Comparison of ENCODE assay signal across 2 cellular contexts in the genomic region with DNA sequence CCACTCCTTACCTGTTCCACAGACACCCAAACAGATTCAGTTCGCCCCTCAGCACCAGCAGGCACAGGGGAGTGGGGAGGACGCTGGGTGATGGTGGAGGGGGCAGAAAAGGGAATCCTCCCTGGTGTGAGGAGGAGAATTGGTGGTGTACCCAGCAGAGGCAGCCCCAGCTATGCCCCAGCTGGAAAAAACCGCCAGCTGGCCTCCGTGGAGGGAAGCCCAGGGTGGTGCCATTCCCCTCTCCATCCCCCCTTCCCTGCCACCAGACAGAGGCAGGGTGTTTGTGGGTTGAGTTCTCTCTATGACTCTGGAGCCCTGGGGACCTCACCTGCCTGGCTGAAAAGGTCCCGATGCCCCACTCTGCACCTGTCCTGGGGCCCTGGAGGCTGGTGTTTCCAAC.
TF ChIP-seq lines count a peak whose summit lies in the region.

No MANE protein-coding gene starts in this region.

TF ChIP-seq in SK-N-SH, 30 proteins besides CTCF, POLR2A, EP300 and RAD21 (continued from another document):
- TF ChIP-seq, protein P1, sequence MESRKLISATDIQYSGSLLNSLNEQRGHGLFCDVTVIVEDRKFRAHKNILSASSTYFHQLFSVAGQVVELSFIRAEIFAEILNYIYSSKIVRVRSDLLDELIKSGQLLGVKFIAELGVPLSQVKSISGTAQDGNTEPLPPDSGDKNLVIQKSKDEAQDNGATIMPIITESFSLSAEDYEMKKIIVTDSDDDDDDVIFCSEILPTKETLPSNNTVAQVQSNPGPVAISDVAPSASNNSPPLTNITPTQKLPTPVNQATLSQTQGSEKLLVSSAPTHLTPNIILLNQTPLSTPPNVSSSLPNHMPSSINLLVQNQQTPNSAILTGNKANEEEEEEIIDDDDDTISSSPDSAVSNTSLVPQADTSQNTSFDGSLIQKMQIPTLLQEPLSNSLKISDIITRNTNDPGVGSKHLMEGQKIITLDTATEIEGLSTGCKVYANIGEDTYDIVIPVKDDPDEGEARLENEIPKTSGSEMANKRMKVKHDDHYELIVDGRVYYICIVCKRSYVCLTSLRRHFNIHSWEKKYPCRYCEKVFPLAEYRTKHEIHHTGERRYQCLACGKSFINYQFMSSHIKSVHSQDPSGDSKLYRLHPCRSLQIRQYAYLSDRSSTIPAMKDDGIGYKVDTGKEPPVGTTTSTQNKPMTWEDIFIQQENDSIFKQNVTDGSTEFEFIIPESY (IDR thresholded peaks at IDR 0.05; ENCODE audit: borderline replicate concordance, low read depth) = no peak
- TF ChIP-seq MEF2A (IDR thresholded peaks at IDR 0.05; ENCODE audit: borderline replicate concordance, low read depth) = no peak
- no peak for TF ChIP-seq EZH2phosphoT487 (IDR thresholded peaks at IDR 0.05; ENCODE audit: borderline replicate concordance, low read depth)
- TF ChIP-seq, protein P2, sequence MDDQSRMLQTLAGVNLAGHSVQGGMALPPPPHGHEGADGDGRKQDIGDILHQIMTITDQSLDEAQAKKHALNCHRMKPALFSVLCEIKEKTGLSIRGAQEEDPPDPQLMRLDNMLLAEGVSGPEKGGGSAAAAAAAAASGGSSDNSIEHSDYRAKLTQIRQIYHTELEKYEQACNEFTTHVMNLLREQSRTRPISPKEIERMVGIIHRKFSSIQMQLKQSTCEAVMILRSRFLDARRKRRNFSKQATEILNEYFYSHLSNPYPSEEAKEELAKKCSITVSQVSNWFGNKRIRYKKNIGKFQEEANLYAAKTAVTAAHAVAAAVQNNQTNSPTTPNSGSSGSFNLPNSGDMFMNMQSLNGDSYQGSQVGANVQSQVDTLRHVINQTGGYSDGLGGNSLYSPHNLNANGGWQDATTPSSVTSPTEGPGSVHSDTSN (IDR thresholded peaks at IDR 0.05) = no peak
- no peak for TF ChIP-seq TCF12 (IDR thresholded peaks at IDR 0.05)
TF ChIP-seq in SK-N-SH: peak in this region for 0.

TF ChIP-seq in SK-N-SH treated with all-trans-retinoic acid at 6 μM for 48 hours, 23 proteins besides CTCF, POLR2A, EP300 and RAD21 (continued from another document):
- TF ChIP-seq ISL1 (CRISPR knock-in tag; IDR thresholded peaks at IDR 0.05) (no peak), GLIS3 (CRISPR knock-in tag; IDR thresholded peaks at IDR 0.05) (no peak)
TF ChIP-seq in SK-N-SH treated with all-trans-retinoic acid at 6 μM for 48 hours: peak in this region for 0.
